ENCODE assay signal across 11 cellular contexts in the genomic region with DNA sequence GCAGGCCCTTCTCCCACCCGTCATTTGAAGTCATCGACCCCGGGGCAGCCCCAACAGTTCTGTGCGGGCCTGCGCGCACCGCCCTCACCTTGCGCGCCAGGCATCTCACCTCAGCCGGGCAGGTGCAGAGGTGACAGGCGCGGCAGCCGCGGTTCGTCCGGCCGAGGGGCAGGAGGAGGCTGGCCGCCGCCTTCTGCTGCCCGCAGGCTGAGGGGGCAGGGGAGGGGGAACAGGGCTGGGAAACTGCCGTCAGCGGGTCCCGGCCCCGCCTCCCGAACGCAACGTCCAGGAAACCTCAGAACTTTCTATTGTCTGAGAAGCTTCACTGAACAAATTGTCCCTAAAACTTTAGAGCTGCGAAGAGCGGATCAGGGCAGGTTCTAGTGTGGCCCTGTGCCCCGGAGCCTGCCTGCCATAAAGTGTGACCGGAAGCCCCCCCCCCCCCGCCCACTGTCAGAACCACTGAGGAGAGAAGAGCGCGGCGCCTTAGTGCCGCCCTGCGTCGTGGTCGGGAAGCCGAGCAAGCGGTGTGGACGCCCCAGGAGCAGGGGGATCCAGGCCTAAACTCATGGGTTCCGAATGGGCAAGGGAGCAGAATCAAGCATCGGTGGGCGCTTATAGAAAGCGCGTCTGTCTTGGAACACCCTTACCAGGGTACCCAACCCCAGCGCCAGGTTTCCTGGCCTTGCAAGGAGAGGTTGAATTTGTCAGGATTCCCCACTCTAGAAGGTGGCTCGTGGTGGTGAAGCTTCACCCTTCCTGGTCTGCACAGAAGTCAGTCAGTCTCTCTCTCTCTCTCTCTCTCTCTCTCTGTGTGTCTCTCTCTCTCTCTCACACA. TPM values are rescaled to one million over a fixed set of nuclear protein-coding genes. Genes with fewer than 3 reads are reported as not detected.
DNase-seq lines count a peak whose midpoint lies in the region; ATAC-seq lines count a peak whose summit lies in the region.
"Had no signal": no experiment of that assay in that cellular context is flagged by ENCODE, and none has a peak within 500 bp of the region (broad histone marks: within the 10 kb centered on the region; RNA-seq: fewer than 3 reads in every experiment).

No MANE protein-coding gene starts in this region.

- H3K4me2 ChIP-seq in mesendoderm (ENCODE audit: low read length): peak overlapping the region; percentile 57

- H3K36me3 Mint-ChIP-seq in effector memory CD8-positive, alpha-beta T cell (ENCODE audit: insufficient read depth): peaks cover 2% of the 10 kb centered on the region

- H2BK120ac ChIP-seq in mesendoderm (ENCODE audit: low read depth, low read length): no peak overlapping the region

- H3K27me3 Mint-ChIP-seq in effector memory CD8-positive, alpha-beta T cell: peaks cover 88 to 100% of the 10 kb centered on the region in 2 donors

- H3K27ac ChIP-seq in duodenal mucosa (ENCODE audit: low read depth, low read length): no peak overlapping the region
- no peak overlapping the region for H3K27ac ChIP-seq in mesendoderm (ENCODE audit: low read depth, low read length)

- H3K27ac Mint-ChIP-seq in effector memory CD8-positive, alpha-beta T cell: no peak overlapping the region

- H3K4me3 ChIP-seq in duodenal mucosa (ENCODE audit: low read depth in 1 of 2, low read length in 2 of 2) (peak overlapping the region; percentile 7 to 10), mesendoderm (ENCODE audit: low read length) (no peak overlapping the region)

- H3K9me3 Mint-ChIP-seq in effector memory CD8-positive, alpha-beta T cell: peaks cover 8 to 9% of the 10 kb centered on the region in 2 donors

- no peaks in the 10 kb centered on the region for H3K79me1 ChIP-seq in mesendoderm (ENCODE audit: low read length)

- peak; percentile 24 for DNase-seq in ACHN
- DNase-seq in mesendoderm: no peak
- DNase-seq in NCI-H2081 treated with DMSO at 0.1 percent for 48 hours (lab: John Stamatoyannopoulos, UW): no peak
- no peak for DNase-seq in effector memory CD8-positive, alpha-beta T cell
- DNase-seq: activated naive CD4-positive, alpha-beta T cell treated with Interleukin-2 at 50 U/mL for 16 hours; CD4-positive, alpha-beta memory T cell had no signal

- H3K79me2 ChIP-seq in mesendoderm (ENCODE audit: control insufficient read depth, insufficient read depth, low read length): no peaks in the 10 kb centered on the region

- H3K4me1 ChIP-seq in duodenal mucosa (ENCODE audit: control insufficient read depth in 1 of 2, insufficient read depth in 2 of 2, low read length in 2 of 2): peaks cover 4% of the 10 kb centered on the region in 2 donors
- H3K4me1 ChIP-seq in mesendoderm (ENCODE audit: control insufficient read depth, low read depth, low read length): peaks cover 3% of the 10 kb centered on the region

- no peak overlapping the region for H3K56ac ChIP-seq in mesendoderm (ENCODE audit: low read length)

- ATAC-seq in HG03175 (IDR thresholded peaks at IDR 0.05; ENCODE audit: unreplicated experiment): peak; percentile 49
- no peak for ATAC-seq in HG03439 (IDR thresholded peaks at IDR 0.05; ENCODE audit: unreplicated experiment)
- no peak for ATAC-seq in effector memory CD8-positive, alpha-beta T cell (replicated peaks)
- no peak for ATAC-seq in GM21825 (IDR thresholded peaks at IDR 0.05; ENCODE audit: unreplicated experiment)
- ATAC-seq: HepG2 had no signal

- H3K4me1 Mint-ChIP-seq in effector memory CD8-positive, alpha-beta T cell (ENCODE audit: low read depth in 2 of 2): peaks cover 7 to 8% of the 10 kb centered on the region in 2 donors

- H3K36me3 ChIP-seq in duodenal mucosa (ENCODE audit: control insufficient read depth in 1 of 2, insufficient read depth in 2 of 2, low read length in 2 of 2) (no peaks in the 10 kb centered on the region), mesendoderm (ENCODE audit: control insufficient read depth, insufficient read depth, low read length) (no peaks in the 10 kb centered on the region)

- H3K9me3 ChIP-seq in duodenal mucosa (ENCODE audit: control insufficient read depth in 1 of 2, low read length in 2 of 2): no peaks in the 10 kb centered on the region

- H3K27me3 ChIP-seq in duodenal mucosa (ENCODE audit: control insufficient read depth in 1 of 2, insufficient read depth in 2 of 2, low read length in 2 of 2) (peaks cover 83 to 90% of the 10 kb centered on the region in 2 donors), mesendoderm (ENCODE audit: insufficient read depth, low read length, poor library complexity) (peaks cover 85% of the 10 kb centered on the region)

- no peak overlapping the region for H3K4ac ChIP-seq in mesendoderm (ENCODE audit: low read depth, low read length)

- no peak overlapping the region for H4K8ac ChIP-seq in mesendoderm (ENCODE audit: low read depth, low read length)

- no peak overlapping the region for H2BK15ac ChIP-seq in mesendoderm (replicated peaks; ENCODE audit: low read depth)

- in situ Hi-C loops in ACHN (cut with HindIII; ENCODE audit: low pct_ligation_motif_present, low pct_unique_long_range_greater_than_20kb, low sequenced_read_pairs): no loop called here

- no peak overlapping the region for H2AK5ac ChIP-seq in mesendoderm (ENCODE audit: low read length)

- no peak overlapping the region for H3K18ac ChIP-seq in mesendoderm (ENCODE audit: low read length)

- no peak overlapping the region for H3K23ac ChIP-seq in mesendoderm (ENCODE audit: low read length)

- H2BK5ac ChIP-seq in mesendoderm (ENCODE audit: low read length): no peak overlapping the region

- no peak overlapping the region for H3K4me3 Mint-ChIP-seq in effector memory CD8-positive, alpha-beta T cell

- no CpG with 5 or more reads among the region's 49 CpGs for WGBS in mesendoderm (ENCODE audit: extremely low coverage, insufficient coverage, low lambda C conversion rate)

- H3K9ac ChIP-seq in duodenal mucosa (ENCODE audit: low read depth in 1 of 2, low read length in 2 of 2) (no peak overlapping the region), mesendoderm (ENCODE audit: low read length) (no peak overlapping the region)

- H4K5ac ChIP-seq in mesendoderm (ENCODE audit: low read length): no peak overlapping the region

RNA-seq across cellular contexts. Expression of gene TBX15, which starts 13.3 kb away (rescaled TPM):
- polyA plus RNA-seq in mesendoderm (2013, experiment 1 of 2): 0.14 TPM
- 0.14 TPM for polyA plus RNA-seq in mesendoderm (2013, experiment 2 of 2)
